ENCODE assay signal across 9 cellular contexts in genomic region chr10:44195120-44196007, GRCh38.
A peak's percentile ranks its signal among the peaks of the same experiment; 100 is the strongest.
DNase-seq lines count a peak whose midpoint lies in the region; ATAC-seq and TF ChIP-seq lines count a peak whose summit lies in the region.
"Had no signal": no experiment of that assay in that cellular context is flagged by ENCODE, and none has a peak within 500 bp of the region (broad histone marks: within the 10 kb centered on the region; RNA-seq: fewer than 3 reads in every experiment).

No MANE protein-coding gene starts in this region.

- H3F3A ChIP-seq in PC-3 (ENCODE audit: low read length, unreplicated experiment) = no peaks in the 10 kb centered on the region

- DNase-seq in AG08396 (ENCODE audit: low spot score) = peak; percentile 85
- DNase-seq in PC-3 = peak; percentile 73
- DNase-seq in myocyte (ENCODE audit: low read depth) = peak; percentile 90
- DNase-seq in DMS153 (lab: John Stamatoyannopoulos, UW) = no peak
- no peak for DNase-seq in hippocampal formation (lab: John Stamatoyannopoulos, UW)
- no peak for DNase-seq in NCI-H1417 treated with DMSO at 0.1 percent for 48 hours (lab: John Stamatoyannopoulos, UW)
- DNase-seq: COR-L47 had no signal

- no peak overlapping the region for H3K4me3 ChIP-seq in PC-3 (ENCODE audit: low read length)

- intact Hi-C loops in PC-3 (cut with micrococcal nuclease) = no loop called here

- H3K27me3 ChIP-seq in PC-3 (ENCODE audit: low read length) = no peaks in the 10 kb centered on the region

- ATAC-seq in PC-3 = peak; percentile 80
- ATAC-seq in esophagus mucosa = peak; percentile 69
- no peak for ATAC-seq in HG02623 (IDR thresholded peaks at IDR 0.05; ENCODE audit: unreplicated experiment)

- no peak for TF ChIP-seq CTCF in PC-3 (conservative IDR thresholded peaks at IDR 0.05; ENCODE audit: low read depth, low read length)

- CTCF ChIA-PET in PC-3 (lab: Charles Lee) = no interaction called here

- no TSS peak for BruUV-seq in PC-3 (replicated peaks; lab: Mats Ljungman, UMichigan)

- no peaks in the 10 kb centered on the region for H3K79me2 ChIP-seq in PC-3 (ENCODE audit: low read length)

- no peaks in the 10 kb centered on the region for H4K20me1 ChIP-seq in PC-3 (ENCODE audit: low read length)

- POLR2A ChIA-PET in PC-3 (lab: Charles Lee; ENCODE audit: unreplicated experiment) = no interaction called here

- no peak overlapping the region for H3K4me2 ChIP-seq in PC-3 (ENCODE audit: low read length)

- H3K27ac ChIP-seq in PC-3 (ENCODE audit: low read length) = no peak overlapping the region

- H3K9ac ChIP-seq in PC-3 (ENCODE audit: low read length) = no peak overlapping the region

- H3K9me2 ChIP-seq in PC-3 (replicated peaks; ENCODE audit: low read length) = no peaks in the 10 kb centered on the region

- no peak overlapping the region for H2AFZ ChIP-seq in PC-3 (ENCODE audit: low read length)

- H3K4me1 ChIP-seq in PC-3 (ENCODE audit: insufficient read depth, low read length) = peaks cover 4% of the 10 kb centered on the region; the same call in 1 of the 2 replicates

- H3K36me3 ChIP-seq in PC-3 (ENCODE audit: low read depth, low read length) = no peaks in the 10 kb centered on the region

- no peaks in the 10 kb centered on the region for H3K9me3 ChIP-seq in PC-3 (ENCODE audit: low read length)

Comparison
In these comparisons a context has a peak if more than half of its experiments do, and no peak if none do; other contexts are left out.
1. DNase-seq: peak in AG08396 (single experiment), PC-3 (single experiment) and myocyte (single experiment); none in DMS153 (single experiment), hippocampal formation (0 of 2) and NCI-H1417 treated with DMSO at 0.1 percent for 48 hours (single experiment).